1 cellular context compared by ENCODE assay signal in genomic region chr9:223167-223566, GRCh38.
TF ChIP-seq lines count a peak whose summit lies in the region.

No MANE protein-coding gene starts in this region.

TF ChIP-seq in GM12878, 131 proteins besides CTCF, POLR2A, EP300 and RAD21 (continued from another document):
- TF ChIP-seq REST (IDR thresholded peaks at IDR 0.05; ENCODE audit: low read depth, low read length) (no peak), ZBED1 (IDR thresholded peaks at IDR 0.05; ENCODE audit: borderline replicate concordance) (no peak), EZH2 (IDR thresholded peaks at IDR 0.05; ENCODE audit: borderline replicate concordance, control insufficient read depth, low read depth, low read length) (no peak), SUZ12 (IDR thresholded peaks at IDR 0.05; ENCODE audit: unreplicated experiment) (no peak), NR2C1 (IDR thresholded peaks at IDR 0.05) (no peak), SMAD1 (IDR thresholded peaks at IDR 0.05; ENCODE audit: low read depth, partially characterized antibody) (no peak), POLR2AphosphoS2 (IDR thresholded peaks at IDR 0.05; ENCODE audit: low read depth, low read length) (no peak), SPI1 (IDR thresholded peaks at IDR 0.05; ENCODE audit: borderline replicate concordance, insufficient read depth, low read depth, low read length) (no peak), IRF3 (IDR thresholded peaks at IDR 0.05) (no peak), RAD51 (IDR thresholded peaks at IDR 0.05) (no peak), CBX5 (IDR thresholded peaks at IDR 0.05; ENCODE audit: low read depth) (no peak), USF1 (IDR thresholded peaks at IDR 0.05; ENCODE audit: borderline replicate concordance, extremely low read length, insufficient read depth, low read depth, low read length) (no peak)
- TF ChIP-seq, protein P1, sequence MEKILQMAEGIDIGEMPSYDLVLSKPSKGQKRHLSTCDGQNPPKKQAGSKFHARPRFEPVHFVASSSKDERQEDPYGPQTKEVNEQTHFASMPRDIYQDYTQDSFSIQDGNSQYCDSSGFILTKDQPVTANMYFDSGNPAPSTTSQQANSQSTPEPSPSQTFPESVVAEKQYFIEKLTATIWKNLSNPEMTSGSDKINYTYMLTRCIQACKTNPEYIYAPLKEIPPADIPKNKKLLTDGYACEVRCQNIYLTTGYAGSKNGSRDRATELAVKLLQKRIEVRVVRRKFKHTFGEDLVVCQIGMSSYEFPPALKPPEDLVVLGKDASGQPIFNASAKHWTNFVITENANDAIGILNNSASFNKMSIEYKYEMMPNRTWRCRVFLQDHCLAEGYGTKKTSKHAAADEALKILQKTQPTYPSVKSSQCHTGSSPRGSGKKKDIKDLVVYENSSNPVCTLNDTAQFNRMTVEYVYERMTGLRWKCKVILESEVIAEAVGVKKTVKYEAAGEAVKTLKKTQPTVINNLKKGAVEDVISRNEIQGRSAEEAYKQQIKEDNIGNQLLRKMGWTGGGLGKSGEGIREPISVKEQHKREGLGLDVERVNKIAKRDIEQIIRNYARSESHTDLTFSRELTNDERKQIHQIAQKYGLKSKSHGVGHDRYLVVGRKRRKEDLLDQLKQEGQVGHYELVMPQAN (conservative IDR thresholded peaks at IDR 0.05) = no peak
- TF ChIP-seq, protein P2, sequence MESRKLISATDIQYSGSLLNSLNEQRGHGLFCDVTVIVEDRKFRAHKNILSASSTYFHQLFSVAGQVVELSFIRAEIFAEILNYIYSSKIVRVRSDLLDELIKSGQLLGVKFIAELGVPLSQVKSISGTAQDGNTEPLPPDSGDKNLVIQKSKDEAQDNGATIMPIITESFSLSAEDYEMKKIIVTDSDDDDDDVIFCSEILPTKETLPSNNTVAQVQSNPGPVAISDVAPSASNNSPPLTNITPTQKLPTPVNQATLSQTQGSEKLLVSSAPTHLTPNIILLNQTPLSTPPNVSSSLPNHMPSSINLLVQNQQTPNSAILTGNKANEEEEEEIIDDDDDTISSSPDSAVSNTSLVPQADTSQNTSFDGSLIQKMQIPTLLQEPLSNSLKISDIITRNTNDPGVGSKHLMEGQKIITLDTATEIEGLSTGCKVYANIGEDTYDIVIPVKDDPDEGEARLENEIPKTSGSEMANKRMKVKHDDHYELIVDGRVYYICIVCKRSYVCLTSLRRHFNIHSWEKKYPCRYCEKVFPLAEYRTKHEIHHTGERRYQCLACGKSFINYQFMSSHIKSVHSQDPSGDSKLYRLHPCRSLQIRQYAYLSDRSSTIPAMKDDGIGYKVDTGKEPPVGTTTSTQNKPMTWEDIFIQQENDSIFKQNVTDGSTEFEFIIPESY (IDR thresholded peaks at IDR 0.05) = no peak
- TF ChIP-seq, protein P3, sequence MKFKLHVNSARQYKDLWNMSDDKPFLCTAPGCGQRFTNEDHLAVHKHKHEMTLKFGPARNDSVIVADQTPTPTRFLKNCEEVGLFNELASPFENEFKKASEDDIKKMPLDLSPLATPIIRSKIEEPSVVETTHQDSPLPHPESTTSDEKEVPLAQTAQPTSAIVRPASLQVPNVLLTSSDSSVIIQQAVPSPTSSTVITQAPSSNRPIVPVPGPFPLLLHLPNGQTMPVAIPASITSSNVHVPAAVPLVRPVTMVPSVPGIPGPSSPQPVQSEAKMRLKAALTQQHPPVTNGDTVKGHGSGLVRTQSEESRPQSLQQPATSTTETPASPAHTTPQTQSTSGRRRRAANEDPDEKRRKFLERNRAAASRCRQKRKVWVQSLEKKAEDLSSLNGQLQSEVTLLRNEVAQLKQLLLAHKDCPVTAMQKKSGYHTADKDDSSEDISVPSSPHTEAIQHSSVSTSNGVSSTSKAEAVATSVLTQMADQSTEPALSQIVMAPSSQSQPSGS (IDR thresholded peaks at IDR 0.05; ENCODE audit: low read length) = no peak
TF ChIP-seq in GM12878: peak in this region for 0.
